9 cellular contexts compared by ENCODE assay signal in the genomic region with DNA sequence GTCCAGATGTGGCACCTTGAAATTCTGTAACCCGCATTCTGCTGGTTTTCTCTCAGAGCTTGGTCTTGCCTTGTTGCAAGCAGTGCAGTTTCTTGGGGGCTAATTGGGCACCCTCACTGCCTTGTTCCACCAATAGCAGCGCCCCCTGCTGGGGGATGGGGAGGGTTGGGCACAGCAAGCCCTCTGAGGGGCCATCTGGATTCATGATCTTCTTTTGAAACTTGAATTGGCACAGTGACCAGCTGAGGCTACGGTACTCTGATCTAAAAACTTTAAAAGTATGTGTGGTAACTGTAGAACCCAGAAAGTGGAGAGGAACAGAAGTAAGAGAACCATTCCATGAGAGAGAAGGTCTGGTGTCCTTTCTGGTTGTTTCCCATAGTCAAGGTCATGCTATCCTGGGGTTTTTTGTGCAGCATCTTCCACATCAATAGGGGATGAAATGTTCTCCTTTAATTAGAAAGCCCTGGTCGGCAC.
A peak's percentile ranks its signal among the peaks of the same experiment; 100 is the strongest.
DNase-seq lines count a peak whose midpoint lies in the region; ATAC-seq and TF ChIP-seq lines count a peak whose summit lies in the region.
"Had no signal": no experiment of that assay in that cellular context is flagged by ENCODE, and none has a peak within 500 bp of the region (broad histone marks: within the 10 kb centered on the region; RNA-seq: fewer than 3 reads in every experiment).

No MANE protein-coding gene starts in this region.

- no peaks in the 10 kb centered on the region for H3K9me3 ChIP-seq in adipocyte (ENCODE audit: control insufficient read depth, low read length)
- H3K9me3 ChIP-seq in stomach, result no peaks in the 10 kb centered on the region
- H3K9me3 ChIP-seq: SJSA1 had no signal

- ATAC-seq in left lobe of liver, result peak; percentile 33
- ATAC-seq in HG02938 (IDR thresholded peaks at IDR 0.05; ENCODE audit: unreplicated experiment), result no peak
- ATAC-seq in HG02852 (IDR thresholded peaks at IDR 0.05; ENCODE audit: unreplicated experiment), result no peak
- no peak for ATAC-seq in HG02970 (IDR thresholded peaks at IDR 0.05; ENCODE audit: low FRiP score, unreplicated experiment)

- H3K36me3 ChIP-seq in adipocyte (ENCODE audit: control insufficient read depth, insufficient read depth, low read length, severe bottlenecking) (peaks cover 75% of the 10 kb centered on the region), stomach (peaks cover 83 to 100% (median 97%) of the 10 kb centered on the region in 4 donors)

- POLR2A ChIA-PET in RWPE1 (lab: Yijun Ruan, JAX; ENCODE audit: low non-redundant PET), result no interaction called here

- intact Hi-C loops in stomach (cut with DNase I; ENCODE audit: low total_unique reads), result no loop called here

- no peak overlapping the region for H3K4me3 ChIP-seq in GM12875 (ENCODE audit: low read depth, low read length)
- no peak overlapping the region for H3K4me3 ChIP-seq in adipocyte (ENCODE audit: low read length)
- no peak overlapping the region for H3K4me3 ChIP-seq in stomach
- H3K4me3 ChIP-seq: SJSA1 had no signal

- H3K9ac ChIP-seq in adipocyte (ENCODE audit: low read length), result peak overlapping the region; percentile 20

- TF ChIP-seq EP300 in stomach (IDR thresholded peaks at IDR 0.05), result no peak

- CTCF ChIA-PET in RWPE1 (lab: Yijun Ruan, JAX), result no interaction called here

- 65 to 76% (median 72%) methylated on average over 4 of the region's 4 CpGs for WGBS in stomach, 5 donors

- no peak for TF ChIP-seq POLR2A in stomach (IDR thresholded peaks at IDR 0.05)

- peaks cover 54% of the 10 kb centered on the region for H3K4me1 ChIP-seq in adipocyte (ENCODE audit: control insufficient read depth, insufficient read depth, low read length)
- peaks cover 27 to 57% (median 36%) of the 10 kb centered on the region in 4 donors for H3K4me1 ChIP-seq in stomach

- H3K27ac ChIP-seq in RWPE1 (peak overlapping the region; percentile 97), stomach (no peak overlapping the region)
- H3K27ac ChIP-seq: SJSA1 had no signal

- no peak for DNase-seq in RWPE1 (ENCODE audit: low spot score)
- peak; percentile 59 for DNase-seq in adipocyte (ENCODE audit: low read depth)
- DNase-seq in left lobe of liver (ENCODE audit: low spot score), result no peak
- DNase-seq in stomach, result peak; percentile 43

- TF ChIP-seq CTCF in GM12875 (IDR thresholded peaks at IDR 0.05; ENCODE audit: borderline replicate concordance, insufficient read depth, low read depth, low read length) (peak; percentile 80), RWPE1 (conservative IDR thresholded peaks at IDR 0.05; ENCODE audit: low read depth) (peak; percentile 35), stomach (IDR thresholded peaks at IDR 0.05) (peak in 4 of 7 experiments; percentile 36 to 76 (median 58))

- H3K27me3 ChIP-seq in adipocyte (replicated peaks; ENCODE audit: control insufficient read depth, insufficient read depth, low read length) (no peaks in the 10 kb centered on the region), stomach (no peaks in the 10 kb centered on the region)
- H3K27me3 ChIP-seq: SJSA1 had no signal

Comparison
In these comparisons a context has a peak if more than half of its experiments do, and no peak if none do; other contexts are left out.
1. DNase-seq: peak in adipocyte (single experiment) and stomach (single experiment); none in RWPE1 (single experiment) and left lobe of liver (single experiment).
2. Peak in every context shown above with its lines, with median percentiles within 50 percentile points of each other: CTCF ChIP-seq.